Comparison of ENCODE assay signal across 14 cellular contexts in genomic region chr6:71268710-71269437, GRCh38. TPM values are rescaled to one million over a fixed set of nuclear protein-coding genes. Genes with fewer than 3 reads are reported as not detected.
A peak's percentile ranks its signal among the peaks of the same experiment; 100 is the strongest.
DNase-seq lines count a peak whose midpoint lies in the region; ATAC-seq and TF ChIP-seq lines count a peak whose summit lies in the region.
"Had no signal": no experiment of that assay in that cellular context is flagged by ENCODE, and none has a peak within 500 bp of the region (broad histone marks: within the 10 kb centered on the region; RNA-seq: fewer than 3 reads in every experiment).

No MANE protein-coding gene starts in this region.

- TF ChIP-seq CTCF in activated B cell treated with CpG ODN at 0.5 μM for 24 hours (IDR thresholded peaks at IDR 0.05) (no peak), nephron progenitor cell (IDR thresholded peaks at IDR 0.05) (no peak)

- intact Hi-C loops in activated B cell treated with CpG ODN at 0.5 μM for 24 hours (cut with micrococcal nuclease) = loop anchor here (1.0 to 2.0 kb wide), 2 partner anchors 8 to 20 kb away; partner anchors contain the start of gene OGFRL1

- POLR2A ChIA-PET in activated B cell treated with CpG ODN at 0.5 μM for 24 hours (lab: Charles Lee) = interaction anchor here (1.5 to 2.4 kb wide), 3 partner anchors 15 to 20 kb away, joined by 3 to 22 read pairs (median 5); partner anchors contain the start of gene OGFRL1

- ATAC-seq in GM18511 (IDR thresholded peaks at IDR 0.05; ENCODE audit: unreplicated experiment) (peak; percentile 83), GM21390 (IDR thresholded peaks at IDR 0.05; ENCODE audit: unreplicated experiment) (peak; percentile 75), HG02973 (IDR thresholded peaks at IDR 0.05; ENCODE audit: unreplicated experiment) (peak; percentile 62), activated B cell treated with CpG ODN at 0.5 μM for 24 hours (ENCODE audit: low read depth) (peak; percentile 70)

- DNase-seq in activated B cell treated with CpG ODN at 0.5 μM for 24 hours = no peak
- no peak for DNase-seq in nephron progenitor cell
- no peak for DNase-seq in C1 segment of cervical spinal cord (lab: John Stamatoyannopoulos, UW)
- no peak for DNase-seq in NCI-H345 (lab: John Stamatoyannopoulos, UW)
- no peak for DNase-seq in cerebellum (ENCODE audit: low spot score)
- DNase-seq: activated CD8-positive, alpha-beta memory T cell treated with anti-CD3 and anti-CD28 coated beads for 24 hours; AML-193; hypothalamus; NCI-H446 treated with DMSO at 0.1 percent for 48 hours; Peyer's patch had no signal

- CTCF ChIA-PET in activated B cell treated with CpG ODN at 0.5 μM for 24 hours (lab: Charles Lee) = interaction anchor here (1.4 to 3.2 kb wide), 2 partner anchors 19 kb away, joined by 5 to 11 read pairs; partner anchors contain the start of gene OGFRL1

- H3K9me3 Mint-ChIP-seq in activated B cell treated with CpG ODN at 0.5 μM for 24 hours = peaks cover 4% of the 10 kb centered on the region
- H3K9me3 Mint-ChIP-seq in nephron progenitor cell = peaks cover 65% of the 10 kb centered on the region

- H3K36me3 Mint-ChIP-seq in activated B cell treated with CpG ODN at 0.5 μM for 24 hours (ENCODE audit: low read depth) (no peaks in the 10 kb centered on the region), nephron progenitor cell (ENCODE audit: low read depth) (peaks cover 10% of the 10 kb centered on the region)

- H3K27me3 Mint-ChIP-seq in activated B cell treated with CpG ODN at 0.5 μM for 24 hours = no peaks in the 10 kb centered on the region
- peaks cover 7% of the 10 kb centered on the region for H3K27me3 Mint-ChIP-seq in nephron progenitor cell (ENCODE audit: low read depth, poor library complexity)

- H3K4me1 Mint-ChIP-seq in activated B cell treated with CpG ODN at 0.5 μM for 24 hours (peaks cover 18% of the 10 kb centered on the region), nephron progenitor cell (no peaks in the 10 kb centered on the region)
- H3K4me1 Mint-ChIP-seq: activated naive CD4-positive, alpha-beta T cell treated with anti-CD3 and anti-CD28 coated beads, Interleukin-2, amount 50 U/mL, for 24 hours had no signal

- H3K27ac Mint-ChIP-seq in activated B cell treated with CpG ODN at 0.5 μM for 24 hours = peak overlapping the region; percentile 68
- H3K27ac Mint-ChIP-seq in nephron progenitor cell = no peak overlapping the region
- H3K27ac Mint-ChIP-seq: activated naive CD4-positive, alpha-beta T cell treated with anti-CD3 and anti-CD28 coated beads, Interleukin-2, amount 50 U/mL, for 24 hours had no signal

- H3K4me3 Mint-ChIP-seq in activated B cell treated with CpG ODN at 0.5 μM for 24 hours (peak overlapping the region; percentile 50), nephron progenitor cell (no peak overlapping the region)
- H3K4me3 Mint-ChIP-seq: activated naive CD4-positive, alpha-beta T cell treated with anti-CD3 and anti-CD28 coated beads, Interleukin-2, amount 50 U/mL, for 24 hours had no signal

RNA-seq across cellular contexts. Expression of gene OGFRL1, which starts 19.7 kb away (rescaled TPM):
- 17.1 and 18.4 TPM in 2 replicates for total RNA-seq in activated B cell treated with CpG ODN at 0.5 μM for 24 hours
- 37.6 TPM for total RNA-seq in cerebellum
